ENCODE assay signal across 16 cellular contexts in genomic region chr6:31718294-31718693, GRCh38. TPM values are rescaled to one million over a fixed set of nuclear protein-coding genes. Genes with fewer than 3 reads are reported as not detected.
DNase-seq lines count a peak whose midpoint lies in the region; ATAC-seq and TF ChIP-seq lines count a peak whose summit lies in the region.
"Had no signal": no experiment of that assay in that cellular context is flagged by ENCODE, and none has a peak within 500 bp of the region (broad histone marks: within the 10 kb centered on the region; RNA-seq: fewer than 3 reads in every experiment).

No MANE protein-coding gene starts in this region.

- no peaks in the 10 kb centered on the region for H3K79me2 ChIP-seq in mammary epithelial cell (ENCODE audit: insufficient read depth, low read length)

- H3K27me3 ChIP-seq in Caco-2 (replicated peaks; ENCODE audit: control insufficient read depth, insufficient read depth, low read length) (no peaks in the 10 kb centered on the region), mammary epithelial cell (ENCODE audit: insufficient read depth, low read length) (no peaks in the 10 kb centered on the region), mucosa of rectum (ENCODE audit: control insufficient read depth in 2 of 2, insufficient read depth in 2 of 2, low read length in 2 of 2) (no peaks in the 10 kb centered on the region)
- H3K27me3 ChIP-seq: tibial nerve had no signal

- H3K27ac Mint-ChIP-seq in Caco-2 (ENCODE audit: unreplicated experiment), result peak overlapping the region; percentile 69
- no peak overlapping the region for H3K27ac Mint-ChIP-seq in activated naive CD8-positive, alpha-beta T cell treated with anti-CD3 and anti-CD28 coated beads for 36 hours
- H3K27ac Mint-ChIP-seq: T-helper 2 cell treated with Interferon-gamma antibody and Interleukin-4, amounts not matched to agents 5 μg/mL and 100 μg/mL, for 36 hours had no signal

- H2AFZ ChIP-seq in mammary epithelial cell (ENCODE audit: low read depth, low read length), result no peak overlapping the region

- CTCF ChIA-PET in Caco-2 (lab: Charles Lee) (no interaction called here), mammary epithelial cell (lab: Charles Lee; ENCODE audit: low non-redundant PET) (no interaction called here)

- peaks cover 5% of the 10 kb centered on the region for H3K36me3 Mint-ChIP-seq in Caco-2 (ENCODE audit: insufficient read depth, unreplicated experiment)
- H3K36me3 Mint-ChIP-seq in activated naive CD8-positive, alpha-beta T cell treated with anti-CD3 and anti-CD28 coated beads for 36 hours, result no peaks in the 10 kb centered on the region

- no peak for TF ChIP-seq CTCF in Caco-2 (IDR thresholded peaks at IDR 0.05; ENCODE audit: insufficient read depth in 1 of 2, low read depth in 1 of 2, low read length in 1 of 2, severe bottlenecking in 1 of 2, unreplicated experiment in 1 of 2)
- TF ChIP-seq CTCF in mammary epithelial cell (conservative IDR thresholded peaks at IDR 0.05 in 1 of 2, IDR thresholded peaks at IDR 0.05 in 1 of 2; ENCODE audit: extremely low read depth in 1 of 2, insufficient read depth in 1 of 2, low read depth in 1 of 2, low read length in 2 of 2), result no peak

- no peaks in the 10 kb centered on the region for H3K27me3 Mint-ChIP-seq in Caco-2 (ENCODE audit: insufficient read depth, unreplicated experiment)
- H3K27me3 Mint-ChIP-seq in activated naive CD8-positive, alpha-beta T cell treated with anti-CD3 and anti-CD28 coated beads for 36 hours, result no peaks in the 10 kb centered on the region

- peaks cover 55% of the 10 kb centered on the region for H3K4me1 Mint-ChIP-seq in Caco-2 (ENCODE audit: low read depth, unreplicated experiment)
- H3K4me1 Mint-ChIP-seq in activated naive CD8-positive, alpha-beta T cell treated with anti-CD3 and anti-CD28 coated beads for 36 hours, result peaks cover 5% of the 10 kb centered on the region

- no peaks in the 10 kb centered on the region for H4K20me1 ChIP-seq in mammary epithelial cell (ENCODE audit: insufficient read depth, low read length)

- peak overlapping the region; percentile 2 for H3K4me3 Mint-ChIP-seq in Caco-2 (ENCODE audit: unreplicated experiment)
- no peak overlapping the region for H3K4me3 Mint-ChIP-seq in activated naive CD8-positive, alpha-beta T cell treated with anti-CD3 and anti-CD28 coated beads for 36 hours
- H3K4me3 Mint-ChIP-seq: T-helper 2 cell treated with Interferon-gamma antibody and Interleukin-4, amounts not matched to agents 5 μg/mL and 100 μg/mL, for 36 hours had no signal

- H3K4me2 ChIP-seq in mammary epithelial cell (ENCODE audit: insufficient read depth, low read depth, low read length), result peak overlapping the region; percentile 47

- WGBS in mammary epithelial cell (ENCODE audit: low coverage, missing lambda C conversion rate), result 0% methylated on average over 1 of the region's 1 CpG

- peaks cover 59% of the 10 kb centered on the region for H3K4me1 ChIP-seq in Caco-2
- H3K4me1 ChIP-seq in mammary epithelial cell (ENCODE audit: insufficient read depth, low read length), result peaks cover 34% of the 10 kb centered on the region
- peaks cover 21 to 50% of the 10 kb centered on the region in 2 donors for H3K4me1 ChIP-seq in mucosa of rectum (ENCODE audit: control insufficient read depth in 2 of 2, insufficient read depth in 2 of 2, low read length in 2 of 2)

- H3K4me3 ChIP-seq in Caco-2 (ENCODE audit: low read depth, low read length) (no peak overlapping the region), mammary epithelial cell (replicated peaks in 1 of 3; ENCODE audit: insufficient read depth in 1 of 3, low read depth in 2 of 3, low read length in 3 of 3) (no peak overlapping the region), mucosa of rectum (ENCODE audit: low read length in 2 of 2) (no peak overlapping the region)
- H3K4me3 ChIP-seq: tibial nerve had no signal

- intact Hi-C loops in Caco-2 (cut with micrococcal nuclease; ENCODE audit: unreplicated experiment), result no loop called here
- intact Hi-C loops in mammary epithelial cell (cut with micrococcal nuclease), result no loop called here

- DNase-seq in Caco-2 (peak; percentile 69 to 72), NCI-H2029 (lab: John Stamatoyannopoulos, UW) (peak; percentile 74), mammary epithelial cell (peak; percentile 89)
- DNase-seq in activated naive CD8-positive, alpha-beta T cell treated with anti-CD3 and anti-CD28 coated beads for 36 hours, result no peak
- DNase-seq in stimulated activated naive CD8-positive, alpha-beta T cell treated with anti-CD3 and anti-CD28 coated beads, Interleukin-15, Interleukin-2, amounts not matched to agents 100 U/mL and 50 U/mL, for 24 hours, result no peak
- DNase-seq: activated naive CD4-positive, alpha-beta T cell treated with Interleukin-2 at 50 U/mL for 16 hours; central memory CD4-positive, alpha-beta T cell; NCI-H446 had no signal

- dilution Hi-C loops in mammary epithelial cell (cut with HindIII; ENCODE audit: low sequenced_read_pairs), result no loop called here

- in situ Hi-C loops in mammary epithelial cell (cut with MboI; ENCODE audit: low sequenced_read_pairs in 2 of 2), result no loop called here

- H3K27ac ChIP-seq in mammary epithelial cell (ENCODE audit: insufficient read depth, low read depth, low read length) (peak overlapping the region; percentile 5), mucosa of rectum (ENCODE audit: low read depth in 2 of 2, low read length in 2 of 2) (peak overlapping the region; percentile 74 to 80)
- H3K27ac ChIP-seq: tibial nerve had no signal

- H3K36me3 ChIP-seq in Caco-2 (ENCODE audit: control insufficient read depth, insufficient read depth, low read length) (no peaks in the 10 kb centered on the region), mammary epithelial cell (ENCODE audit: insufficient read depth, low read length) (no peaks in the 10 kb centered on the region), mucosa of rectum (ENCODE audit: control insufficient read depth in 2 of 2, insufficient read depth in 2 of 2, low read length in 2 of 2) (no peaks in the 10 kb centered on the region)
- H3K36me3 ChIP-seq: tibial nerve had no signal

- H3K9ac ChIP-seq in mammary epithelial cell (ENCODE audit: insufficient read depth, low read length), result no peak overlapping the region
- H3K9ac ChIP-seq in mucosa of rectum (ENCODE audit: low read depth in 1 of 2, low read length in 2 of 2), result peak overlapping the region in 1 of 2 donors; percentile 41

- BruUV-seq in Caco-2 (replicated peaks; lab: Mats Ljungman, UMichigan), result no TSS peak
- no TSS peak for BruUV-seq in mammary epithelial cell (replicated peaks; lab: Mats Ljungman, UMichigan)

- H3K9me3 ChIP-seq in Caco-2 (no peaks in the 10 kb centered on the region), mammary epithelial cell (replicated peaks; ENCODE audit: insufficient read depth, low read length) (no peaks in the 10 kb centered on the region), mucosa of rectum (ENCODE audit: control insufficient read depth in 2 of 2, low read length in 2 of 2) (no peaks in the 10 kb centered on the region)
- H3K9me3 ChIP-seq: tibial nerve had no signal

- ATAC-seq in HG02798 (IDR thresholded peaks at IDR 0.05; ENCODE audit: poor library complexity, unreplicated experiment), result no peak
- ATAC-seq in GM21360 (IDR thresholded peaks at IDR 0.05; ENCODE audit: unreplicated experiment), result no peak
- no peak for ATAC-seq in stimulated activated naive CD8-positive, alpha-beta T cell treated with anti-CD3 and anti-CD28 coated beads, Interleukin-15, Interleukin-2, amounts not matched to agents 100 U/mL and 50 U/mL, for 24 hours

- POLR2A ChIA-PET in Caco-2 (lab: Charles Lee), result no interaction called here

- H3K9me3 Mint-ChIP-seq in Caco-2 (ENCODE audit: unreplicated experiment), result no peaks in the 10 kb centered on the region
- H3K9me3 Mint-ChIP-seq in activated naive CD8-positive, alpha-beta T cell treated with anti-CD3 and anti-CD28 coated beads for 36 hours, result no peaks in the 10 kb centered on the region
- H3K9me3 Mint-ChIP-seq: T-helper 2 cell treated with Interferon-gamma antibody and Interleukin-4, amounts not matched to agents 5 μg/mL and 100 μg/mL, for 36 hours had no signal

RNA-seq across cellular contexts. Expression of gene LY6G6D, which starts 3.1 kb away (rescaled TPM):
- total RNA-seq in Caco-2 (2022) (not detected in 2 replicates), mammary epithelial cell (not detected)
- polyA plus RNA-seq in mammary epithelial cell, result not detected
- not detected for polyA minus RNA-seq in mammary epithelial cell
- not detected for total RNA-seq in activated naive CD8-positive, alpha-beta T cell treated with anti-CD3 and anti-CD28 coated beads for 36 hours
- total RNA-seq: Daoy, M059J, omental fat pad, tibial nerve had no signal

RNA-seq across cellular contexts. Expression of gene LY6G6C, which starts 3.3 kb away (rescaled TPM):
- total RNA-seq in Caco-2 (2022) (0.88 and 1.3 TPM in 2 replicates), mammary epithelial cell (under 1 TPM in 1 of 2 donors, not detected in 1; 0.45 TPM)
- 0.56 TPM for polyA plus RNA-seq in mammary epithelial cell
- not detected for polyA minus RNA-seq in mammary epithelial cell
- total RNA-seq in activated naive CD8-positive, alpha-beta T cell treated with anti-CD3 and anti-CD28 coated beads for 36 hours, result not detected
- total RNA-seq: Daoy, M059J, tibial nerve had no signal

RNA-seq across cellular contexts. Expression of gene MPIG6B, which starts 4.9 kb away (rescaled TPM):
- total RNA-seq in Caco-2 (2022), result not detected in 2 replicates
- not detected for total RNA-seq in mammary epithelial cell
- polyA plus RNA-seq in mammary epithelial cell, result 0.09 TPM
- not detected for polyA minus RNA-seq in mammary epithelial cell
- total RNA-seq in activated naive CD8-positive, alpha-beta T cell treated with anti-CD3 and anti-CD28 coated beads for 36 hours, result under 1 TPM; 0.16 to 0.56 TPM
- total RNA-seq: Daoy, M059J, tibial nerve had no signal

RNA-seq across cellular contexts. Expression of gene DDAH2, which starts 10.8 kb away (rescaled TPM):
- total RNA-seq in Caco-2 (2022), result 82.4 and 91.6 TPM in 2 replicates
- 10 to 100 TPM in 1 of 2 donors, 1 to 10 TPM in 1; 7.7 to 27.7 TPM for total RNA-seq in mammary epithelial cell
- 6.7 TPM for polyA plus RNA-seq in mammary epithelial cell
- polyA minus RNA-seq in mammary epithelial cell, result 5.6 TPM
- 1 to 10 TPM; 3.5 to 3.8 TPM for total RNA-seq in activated naive CD8-positive, alpha-beta T cell treated with anti-CD3 and anti-CD28 coated beads for 36 hours

RNA-seq across cellular contexts. Expression of gene LY6G6F, which starts 11.6 kb away (rescaled TPM):
- not detected in 2 replicates for total RNA-seq in Caco-2 (2022)
- not detected for total RNA-seq in mammary epithelial cell
- not detected for polyA plus RNA-seq in mammary epithelial cell
- polyA minus RNA-seq in mammary epithelial cell, result not detected
- total RNA-seq in activated naive CD8-positive, alpha-beta T cell treated with anti-CD3 and anti-CD28 coated beads for 36 hours, result not detected
- total RNA-seq: Daoy, M059J, omental fat pad, tibial nerve had no signal

Comparison
In these comparisons a context has a peak if more than half of its experiments do, and no peak if none do; other contexts are left out.
1. DNase-seq: peak in Caco-2 (2 of 2), NCI-H2029 (single experiment) and mammary epithelial cell (single experiment); none in activated naive CD8-positive, alpha-beta T cell treated with anti-CD3 and anti-CD28 coated beads for 36 hours (single experiment) and stimulated activated naive CD8-positive, alpha-beta T cell treated with anti-CD3 and anti-CD28 coated beads, Interleukin-15, Interleukin-2, amounts not matched to agents 100 U/mL and 50 U/mL, for 24 hours (single experiment).